ENCODE assay signal across 10 cellular contexts in the genomic region with DNA sequence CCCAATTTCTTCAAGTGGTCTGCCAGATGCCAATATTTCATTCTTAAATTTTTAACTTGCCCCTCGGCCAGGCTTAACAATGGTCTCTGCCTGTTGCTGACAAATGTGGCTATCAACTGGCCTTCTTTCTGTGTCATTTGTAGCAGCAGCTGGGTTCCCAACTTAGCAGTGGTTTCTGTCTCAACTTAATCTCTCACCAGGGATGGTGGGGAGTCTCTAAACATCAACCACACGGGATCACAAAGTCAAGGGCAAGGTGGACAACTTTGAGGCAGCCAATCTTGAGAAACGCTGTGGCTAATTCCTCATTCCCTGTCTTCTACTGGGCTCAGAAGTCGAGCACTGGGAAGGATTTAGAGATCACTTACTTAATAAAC.
DNase-seq lines count a peak whose midpoint lies in the region; ATAC-seq and TF ChIP-seq lines count a peak whose summit lies in the region.
"Had no signal": no experiment of that assay in that cellular context is flagged by ENCODE, and none has a peak within 500 bp of the region (broad histone marks: within the 10 kb centered on the region; RNA-seq: fewer than 3 reads in every experiment).

No MANE protein-coding gene starts in this region.

- H3K4me1 Mint-ChIP-seq in activated T-helper 17 cell treated with anti-CD3 and anti-CD28 coated beads, Interleukin-2, amount 50 U/mL, for 72 hours: peaks cover 66% of the 10 kb centered on the region

- peak overlapping the region; percentile 83 for H3K4me3 Mint-ChIP-seq in activated T-helper 17 cell treated with anti-CD3 and anti-CD28 coated beads, Interleukin-2, amount 50 U/mL, for 72 hours

- no peak for DNase-seq in right atrium auricular region (ENCODE audit: low spot score)
- no peak for DNase-seq in Right ventricle myocardium superior
- DNase-seq in mesenteric fat pad (ENCODE audit: low spot score): peak; percentile 33
- no peak for DNase-seq in upper lobe of right lung
- no peak for DNase-seq in amniotic stem cell (lab: John Stamatoyannopoulos, UW)
- DNase-seq: NCI-H2227 treated with DMSO at 0.1 percent for 48 hours, T-helper 9 cell had no signal

- intact Hi-C loops in Right ventricle myocardium superior (cut with DNase I) (no loop called here), upper lobe of right lung (cut with DNase I) (no loop called here)

- peak overlapping the region; percentile 93 for H3K27ac Mint-ChIP-seq in activated T-helper 17 cell treated with anti-CD3 and anti-CD28 coated beads, Interleukin-2, amount 50 U/mL, for 72 hours

- ATAC-seq in Right ventricle myocardium superior (ENCODE audit: poor library complexity) (no peak), upper lobe of right lung (no peak), HG03571 (IDR thresholded peaks at IDR 0.05; ENCODE audit: unreplicated experiment) (no peak), GM18511 (IDR thresholded peaks at IDR 0.05; ENCODE audit: unreplicated experiment) (no peak)
- ATAC-seq in activated T-helper 17 cell treated with anti-CD3 and anti-CD28 coated beads, Interleukin-2, amount 50 U/mL, for 72 hours (replicated peaks): no peak

- H3K36me3 ChIP-seq in right atrium auricular region (no peaks in the 10 kb centered on the region), upper lobe of right lung (no peaks in the 10 kb centered on the region)

- peaks cover 0 to 67% of the 10 kb centered on the region in 2 donors for H3K4me1 ChIP-seq in right atrium auricular region
- H3K4me1 ChIP-seq in upper lobe of right lung: peaks cover 54% of the 10 kb centered on the region

- H3K4me3 ChIP-seq in right atrium auricular region (no peak overlapping the region), upper lobe of right lung (no peak overlapping the region)

- TF ChIP-seq CTCF in right atrium auricular region (IDR thresholded peaks at IDR 0.05) (no peak), upper lobe of right lung (IDR thresholded peaks at IDR 0.05) (no peak)

- no peaks in the 10 kb centered on the region for H3K9me3 Mint-ChIP-seq in activated T-helper 17 cell treated with anti-CD3 and anti-CD28 coated beads, Interleukin-2, amount 50 U/mL, for 72 hours

- H3K27ac ChIP-seq in right atrium auricular region (peak overlapping the region; percentile 5 to 63), upper lobe of right lung (peak overlapping the region; percentile 18)

- H3K27me3 Mint-ChIP-seq in activated T-helper 17 cell treated with anti-CD3 and anti-CD28 coated beads, Interleukin-2, amount 50 U/mL, for 72 hours: no peaks in the 10 kb centered on the region

- H3K27me3 ChIP-seq in right atrium auricular region: no peaks in the 10 kb centered on the region
- no peaks in the 10 kb centered on the region for H3K27me3 ChIP-seq in upper lobe of right lung

- H3K36me3 Mint-ChIP-seq in activated T-helper 17 cell treated with anti-CD3 and anti-CD28 coated beads, Interleukin-2, amount 50 U/mL, for 72 hours (ENCODE audit: low read depth): peaks cover 74% of the 10 kb centered on the region

- no peaks in the 10 kb centered on the region for H3K9me3 ChIP-seq in right atrium auricular region
- H3K9me3 ChIP-seq in upper lobe of right lung: no peaks in the 10 kb centered on the region
